Comparison of ENCODE assay signal across 8 cellular contexts in genomic region chr2:60554649-60555065, GRCh38. TPM values are rescaled to one million over a fixed set of nuclear protein-coding genes. Genes with fewer than 3 reads are reported as not detected.
DNase-seq lines count a peak whose midpoint lies in the region; ATAC-seq and TF ChIP-seq lines count a peak whose summit lies in the region.

No MANE protein-coding gene starts in this region.

- TF ChIP-seq CTCF in HFFc6 (IDR thresholded peaks at IDR 0.05) (no peak), WTC11 (IDR thresholded peaks at IDR 0.05) (no peak), gastrocnemius medialis (IDR thresholded peaks at IDR 0.05 in 4 of 5, conservative IDR thresholded peaks at IDR 0.05 in 1 of 5) (no peak), GM10248 (IDR thresholded peaks at IDR 0.05; ENCODE audit: control extremely low read depth, extremely low read depth, low read depth, missing control alignments) (no peak)

- TF ChIP-seq POLR2A in gastrocnemius medialis (IDR thresholded peaks at IDR 0.05) = no peak

- under 1% methylated on average over 28 of the region's 28 CpGs for WGBS in right cardiac atrium

- CTCF ChIA-PET in WTC11 (lab: Charles Lee) = interaction anchor here (1.0 to 1.6 kb wide), 3 partner anchors 15 to 120 kb away, joined by 3 to 12 read pairs (median 4); no protein-coding TSS in a partner anchor
- CTCF ChIA-PET in GM10248 (lab: Yijun Ruan, JAX) = interaction anchor here (1.0 to 1.8 kb wide), 4 partner anchors 9 to 1529 kb away, joined by 3 to 10 read pairs (median 5); no protein-coding TSS in a partner anchor

- no peak overlapping the region for H3K27ac ChIP-seq in right cardiac atrium (ENCODE audit: low read length)
- no peak overlapping the region for H3K27ac ChIP-seq in gastrocnemius medialis

- H3K27ac Mint-ChIP-seq in HFFc6 = no peak overlapping the region
- no peak overlapping the region for H3K27ac Mint-ChIP-seq in WTC11

- ATAC-seq in WTC11 (no peak), right cardiac atrium (peak in 1 of 2 donors; percentile 7), gastrocnemius medialis (no peak), HG03159 (IDR thresholded peaks at IDR 0.05; ENCODE audit: unreplicated experiment) (no peak)

- in situ Hi-C loops in gastrocnemius medialis (cut with MboI; ENCODE audit: low sequenced_read_pairs in 4 of 4) = loop anchor here in 2 of 4 donors (25.0 kb wide), 2 partner anchors 1242 to 1267 kb away; no protein-coding TSS in a partner anchor

- peaks cover 36% of the 10 kb centered on the region for H3K27me3 Mint-ChIP-seq in HFFc6 (ENCODE audit: insufficient read depth)
- H3K27me3 Mint-ChIP-seq in WTC11 (ENCODE audit: low read depth) = peaks cover 16% of the 10 kb centered on the region

- H3K4me3 ChIP-seq in right cardiac atrium (ENCODE audit: low read length) = peak overlapping the region; percentile 66
- H3K4me3 ChIP-seq in gastrocnemius medialis = peak overlapping the region; percentile 52 to 71 (median 60)

- peak; percentile 36 for DNase-seq in DMS53 treated with DMSO at 0.1 percent for 48 hours (lab: John Stamatoyannopoulos, UW; ENCODE audit: unreplicated experiment)
- DNase-seq in HFFc6 = no peak
- DNase-seq in WTC11 (ENCODE audit: low spot score) = peak; percentile 46
- DNase-seq in right cardiac atrium = peak in 2 of 3 donors; percentile 50 to 58
- no peak for DNase-seq in gastrocnemius medialis
- no peak for DNase-seq in DMS153 (lab: John Stamatoyannopoulos, UW)
- DNase-seq in GM10248 (ENCODE audit: extremely low spot score) = no peak

- no peaks in the 10 kb centered on the region for H3K27me3 ChIP-seq in right cardiac atrium (ENCODE audit: control insufficient read depth, insufficient read depth)
- H3K27me3 ChIP-seq in gastrocnemius medialis = peaks cover 81 to 91% (median 84%) of the 10 kb centered on the region in 3 donors

- H3K4me3 Mint-ChIP-seq in HFFc6 = peak overlapping the region; percentile 90
- peak overlapping the region; percentile 89 for H3K4me3 Mint-ChIP-seq in WTC11

- POLR2A ChIA-PET in WTC11 (lab: Charles Lee) (interaction anchor here (1.0 kb wide), 1 partner anchor 47 kb away, joined by 4 read pairs; no protein-coding TSS in a partner anchor), GM10248 (lab: Yijun Ruan, JAX) (no interaction called here)

- H3K36me3 Mint-ChIP-seq in HFFc6 (ENCODE audit: low read depth) (no peaks in the 10 kb centered on the region), WTC11 (no peaks in the 10 kb centered on the region)

- H3K4me1 ChIP-seq in right cardiac atrium (ENCODE audit: control insufficient read depth, insufficient read depth, low read length) (no peaks in the 10 kb centered on the region), gastrocnemius medialis (peaks cover 37 to 49% of the 10 kb centered on the region in 2 donors)

- H3K9me3 ChIP-seq in right cardiac atrium (ENCODE audit: control insufficient read depth, low read length) (no peaks in the 10 kb centered on the region), gastrocnemius medialis (no peaks in the 10 kb centered on the region)

- H3K9me3 Mint-ChIP-seq in HFFc6 (no peaks in the 10 kb centered on the region), WTC11 (no peaks in the 10 kb centered on the region)

- no peaks in the 10 kb centered on the region for H3K36me3 ChIP-seq in gastrocnemius medialis

- H3K4me1 Mint-ChIP-seq in HFFc6 (ENCODE audit: low read depth) (peaks cover 23% of the 10 kb centered on the region), WTC11 (peaks cover 16% of the 10 kb centered on the region)

- intact Hi-C loops in right cardiac atrium (cut with DNase I) = loop anchor here in 3 of 4 donors (5.0 to 10.0 kb wide), 3 partner anchors 52 to 222 kb away; no protein-coding TSS in a partner anchor
- intact Hi-C loops in gastrocnemius medialis (cut with DNase I; ENCODE audit: low total_unique reads) = loop anchor here (5.0 kb wide), 2 partner anchors 328 to 1252 kb away; partner anchors contain the start of gene REL

TF ChIP-seq in WTC11, 78 proteins besides CTCF, POLR2A, EP300 and RAD21:
- no peak for TF ChIP-seq IRF1 (CRISPR knock-in tag; IDR thresholded peaks at IDR 0.05)
- no peak for TF ChIP-seq NR2C2 (CRISPR knock-in tag; IDR thresholded peaks at IDR 0.05)
- TF ChIP-seq AFF4 (CRISPR knock-in tag; IDR thresholded peaks at IDR 0.05; ENCODE audit: borderline replicate concordance) = no peak
- TF ChIP-seq HMGA2 (CRISPR knock-in tag; IDR thresholded peaks at IDR 0.05) = no peak
- no peak for TF ChIP-seq USF2 (CRISPR knock-in tag; IDR thresholded peaks at IDR 0.05)
- TF ChIP-seq, protein P1, sequence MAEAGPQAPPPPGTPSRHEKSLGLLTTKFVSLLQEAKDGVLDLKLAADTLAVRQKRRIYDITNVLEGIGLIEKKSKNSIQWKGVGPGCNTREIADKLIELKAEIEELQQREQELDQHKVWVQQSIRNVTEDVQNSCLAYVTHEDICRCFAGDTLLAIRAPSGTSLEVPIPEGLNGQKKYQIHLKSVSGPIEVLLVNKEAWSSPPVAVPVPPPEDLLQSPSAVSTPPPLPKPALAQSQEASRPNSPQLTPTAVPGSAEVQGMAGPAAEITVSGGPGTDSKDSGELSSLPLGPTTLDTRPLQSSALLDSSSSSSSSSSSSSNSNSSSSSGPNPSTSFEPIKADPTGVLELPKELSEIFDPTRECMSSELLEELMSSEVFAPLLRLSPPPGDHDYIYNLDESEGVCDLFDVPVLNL (CRISPR knock-in tag; IDR thresholded peaks at IDR 0.05; ENCODE audit: borderline replicate concordance, low read depth) = no peak
- TF ChIP-seq ZNF671 (CRISPR knock-in tag; IDR thresholded peaks at IDR 0.05) = no peak
- TF ChIP-seq SOX15 (CRISPR knock-in tag; IDR thresholded peaks at IDR 0.05) = no peak
- TF ChIP-seq GTF2I (CRISPR knock-in tag; conservative IDR thresholded peaks at IDR 0.05) = no peak

RNA-seq across cellular contexts. Expression of gene BCL11A, which starts 1.2 kb away (rescaled TPM):
- total RNA-seq in HFFc6 (2021; fragmentation: NEBNext Ultra II Directional; extraction: Animal tissue kit (Norgen Biotek cat#: 25700)) = 1 to 10 TPM; 1.1 to 3.0 (median 1.9) TPM
- 45.0 to 53.2 TPM (median 46.8 TPM) in 3 replicates for total RNA-seq in WTC11 (2021)
- 10 to 100 TPM in 1 of 4 donors, 1 to 10 TPM in 3; 8.3 to 11.2 (median 8.9) TPM for total RNA-seq in right cardiac atrium
- polyA plus RNA-seq in right cardiac atrium = 3.7 TPM
- 1 to 10 TPM in 1 of 4 donors, under 1 TPM in 2, not detected in 1; 0.04 to 1.0 (median 0.07) TPM for total RNA-seq in gastrocnemius medialis

Comparison
In these comparisons a context has a peak if more than half of its experiments do, and no peak if none do; other contexts are left out.
1. DNase-seq: peak in DMS53 treated with DMSO at 0.1 percent for 48 hours (single experiment), WTC11 (single experiment) and right cardiac atrium (2 of 3); none in HFFc6 (single experiment), gastrocnemius medialis (0 of 2), DMS153 (single experiment) and GM10248 (single experiment).